In genomic region chr1:209829716-209830115, GRCh38 we compare ENCODE assay signal across 16 cellular contexts. TPM values are rescaled to one million over a fixed set of nuclear protein-coding genes. Genes with fewer than 3 reads are reported as not detected.
DNase-seq lines count a peak whose midpoint lies in the region; ATAC-seq and TF ChIP-seq lines count a peak whose summit lies in the region.
"Had no signal": no experiment of that assay in that cellular context is flagged by ENCODE, and none has a peak within 500 bp of the region (broad histone marks: within the 10 kb centered on the region; RNA-seq: fewer than 3 reads in every experiment).

No MANE protein-coding gene starts in this region.

- H3K4me3 ChIP-seq in fibroblast of mammary gland (ENCODE audit: control insufficient read depth, low read depth, low read length) (no peak overlapping the region), WERI-Rb-1 (ENCODE audit: low read depth, low read length) (no peak overlapping the region)
- H3K4me3 ChIP-seq: colonic mucosa had no signal

- H3K9me3 Mint-ChIP-seq in stimulated activated naive CD8-positive, alpha-beta T cell treated with anti-CD3 and anti-CD28 coated beads, Interleukin-15, Interleukin-2, amounts not matched to agents 100 ng/mL and 50 ng/mL, for 24 hours, result no peaks in the 10 kb centered on the region
- H3K9me3 Mint-ChIP-seq in WTC11, result no peaks in the 10 kb centered on the region
- H3K9me3 Mint-ChIP-seq in type B pancreatic cell, result peaks cover 5% of the 10 kb centered on the region

- DNase-seq in stimulated activated naive CD8-positive, alpha-beta T cell treated with anti-CD3 and anti-CD28 coated beads, Interleukin-15, Interleukin-2, amounts not matched to agents 100 U/mL and 50 U/mL, for 24 hours, result no peak
- no peak for DNase-seq in WTC11 (ENCODE audit: low spot score)
- peak; percentile 48 for DNase-seq in fibroblast of mammary gland (ENCODE audit: low read depth)
- no peak for DNase-seq in type B pancreatic cell (ENCODE audit: extremely low spot score, unreplicated experiment)
- no peak for DNase-seq in WERI-Rb-1
- no peak for DNase-seq in stimulated activated naive CD4-positive, alpha-beta T cell treated with Interleukin-2 at 50 U/mL for 16 hours (lab: John Stamatoyannopoulos, UW)
- DNase-seq: activated effector memory CD4-positive, alpha-beta T cell treated with Interleukin-2 at 50 U/mL for 16 hours; C1 segment of cervical spinal cord; colonic mucosa; islet precursor cell; MV-4-11; NCI-H345; stimulated activated naive CD4-positive, alpha-beta T cell had no signal

- no peaks in the 10 kb centered on the region for H3K27me3 Mint-ChIP-seq in stimulated activated naive CD8-positive, alpha-beta T cell treated with anti-CD3 and anti-CD28 coated beads, Interleukin-15, Interleukin-2, amounts not matched to agents 100 ng/mL and 50 ng/mL, for 24 hours
- H3K27me3 Mint-ChIP-seq in WTC11 (ENCODE audit: low read depth), result peaks cover under 1% of the 10 kb centered on the region; the same call in 1 of the 2 replicates
- H3K27me3 Mint-ChIP-seq in type B pancreatic cell, result no peaks in the 10 kb centered on the region

- CTCF ChIA-PET in WTC11 (lab: Charles Lee), result no interaction called here

- H3K27me3 ChIP-seq in WERI-Rb-1 (ENCODE audit: insufficient read depth, low read depth, severe bottlenecking), result no peaks in the 10 kb centered on the region
- H3K27me3 ChIP-seq: colonic mucosa had no signal

- peaks cover 62% of the 10 kb centered on the region for H3K4me1 Mint-ChIP-seq in stimulated activated naive CD8-positive, alpha-beta T cell treated with anti-CD3 and anti-CD28 coated beads, Interleukin-15, Interleukin-2, amounts not matched to agents 100 ng/mL and 50 ng/mL, for 24 hours (ENCODE audit: low read depth)
- H3K4me1 Mint-ChIP-seq in WTC11 (peaks cover 7% of the 10 kb centered on the region), type B pancreatic cell (ENCODE audit: unreplicated experiment) (peaks cover 35% of the 10 kb centered on the region)

- peak overlapping the region; percentile 86 for H3K4me3 Mint-ChIP-seq in stimulated activated naive CD8-positive, alpha-beta T cell treated with anti-CD3 and anti-CD28 coated beads, Interleukin-15, Interleukin-2, amounts not matched to agents 100 ng/mL and 50 ng/mL, for 24 hours
- H3K4me3 Mint-ChIP-seq in WTC11, result peak overlapping the region; percentile 60
- peak overlapping the region; percentile 74 for H3K4me3 Mint-ChIP-seq in type B pancreatic cell

- H3K27ac ChIP-seq in WERI-Rb-1, result no peak overlapping the region
- H3K27ac ChIP-seq: colonic mucosa, neutrophil had no signal

- no peak for TF ChIP-seq CTCF in WTC11 (IDR thresholded peaks at IDR 0.05)
- TF ChIP-seq CTCF in fibroblast of mammary gland (conservative IDR thresholded peaks at IDR 0.05; ENCODE audit: control insufficient read depth, insufficient read depth, low read depth, low read length), result no peak
- TF ChIP-seq CTCF in type B pancreatic cell (conservative IDR thresholded peaks at IDR 0.05), result no peak
- no peak for TF ChIP-seq CTCF in WERI-Rb-1 (IDR thresholded peaks at IDR 0.05; ENCODE audit: low read depth, low read length)

- no peak overlapping the region for H3K27ac Mint-ChIP-seq in stimulated activated naive CD8-positive, alpha-beta T cell treated with anti-CD3 and anti-CD28 coated beads, Interleukin-15, Interleukin-2, amounts not matched to agents 100 ng/mL and 50 ng/mL, for 24 hours
- no peak overlapping the region for H3K27ac Mint-ChIP-seq in WTC11
- H3K27ac Mint-ChIP-seq in type B pancreatic cell, result no peak overlapping the region

- no peaks in the 10 kb centered on the region for H3K9me3 ChIP-seq in WERI-Rb-1 (ENCODE audit: severe bottlenecking)
- H3K9me3 ChIP-seq: colonic mucosa, neutrophil had no signal

- peaks cover 35% of the 10 kb centered on the region for H3K36me3 ChIP-seq in WERI-Rb-1
- H3K36me3 ChIP-seq: colonic mucosa, neutrophil had no signal

- POLR2A ChIA-PET in WTC11 (lab: Charles Lee), result no interaction called here

- no peak for ATAC-seq in stimulated activated naive CD8-positive, alpha-beta T cell treated with anti-CD3 and anti-CD28 coated beads, Interleukin-15, Interleukin-2, amounts not matched to agents 100 U/mL and 50 U/mL, for 24 hours
- ATAC-seq in WTC11 (no peak), HG02938 (IDR thresholded peaks at IDR 0.05; ENCODE audit: unreplicated experiment) (no peak)

- peaks cover 53% of the 10 kb centered on the region for H3K36me3 Mint-ChIP-seq in stimulated activated naive CD8-positive, alpha-beta T cell treated with anti-CD3 and anti-CD28 coated beads, Interleukin-15, Interleukin-2, amounts not matched to agents 100 ng/mL and 50 ng/mL, for 24 hours (ENCODE audit: low read depth)
- peaks cover 36% of the 10 kb centered on the region for H3K36me3 Mint-ChIP-seq in WTC11
- H3K36me3 Mint-ChIP-seq in type B pancreatic cell, result peaks cover 19% of the 10 kb centered on the region

TF ChIP-seq in WTC11, 78 proteins besides CTCF, POLR2A, EP300 and RAD21:
- TF ChIP-seq OVOL2 (CRISPR knock-in tag; IDR thresholded peaks at IDR 0.05; ENCODE audit: borderline replicate concordance) (no peak), ZBTB43 (CRISPR knock-in tag; IDR thresholded peaks at IDR 0.05) (no peak), NR3C1 (CRISPR knock-in tag; conservative IDR thresholded peaks at IDR 0.05; ENCODE audit: low read depth) (no peak)

RNA-seq across cellular contexts. Expression of gene UTP25, which starts 1.9 kb away (rescaled TPM):
- total RNA-seq in WTC11 (2021), result 4.8 to 5.5 TPM (median 5.3 TPM) in 3 replicates
- 8.4 and 9.4 TPM in 2 replicates for total RNA-seq in type B pancreatic cell (ENCODE audit: low replicate concordance)

RNA-seq across cellular contexts. Expression of gene IRF6, which starts 23.8 kb away (rescaled TPM):
- total RNA-seq in WTC11 (2021) (16.6 to 17.9 TPM (median 17.2 TPM) in 3 replicates), type B pancreatic cell (ENCODE audit: low replicate concordance) (28.2 and 67.4 TPM in 2 replicates)

RNA-seq across cellular contexts. Expression of gene C1orf74, which starts 45.4 kb away (rescaled TPM):
- total RNA-seq in WTC11 (2021) (4.1 to 4.6 TPM (median 4.4 TPM) in 3 replicates), type B pancreatic cell (ENCODE audit: low replicate concordance) (3.6 TPM in 2 replicates)
